1 cellular context compared by ENCODE assay signal in genomic region chr20:62370807-62371587, GRCh38.
TF ChIP-seq lines count a peak whose summit lies in the region.

No MANE protein-coding gene starts in this region.

TF ChIP-seq in HepG2, 621 proteins besides CTCF, POLR2A, EP300 and RAD21 (continued from another document and continues in another):
- no peak for TF ChIP-seq ZBTB40 (IDR thresholded peaks at IDR 0.05)
- TF ChIP-seq ZBTB40 (CRISPR knock-in tag; IDR thresholded peaks at IDR 0.05) = peak; percentile 85; the same call in 1 of the 2 replicates
- no peak for TF ChIP-seq ZNF589 (CRISPR knock-in tag; conservative IDR thresholded peaks at IDR 0.05)
- TF ChIP-seq CENPX (CRISPR knock-in tag; IDR thresholded peaks at IDR 0.05) = no peak
- TF ChIP-seq HHEX (CRISPR knock-in tag; IDR thresholded peaks at IDR 0.05) = no peak
- peak in 1 of 2 experiments; percentile 57; a peak in 2 of 4 replicates for TF ChIP-seq HMGXB4 (CRISPR knock-in tag; IDR thresholded peaks at IDR 0.05; ENCODE audit: borderline replicate concordance in 1 of 2, low read depth in 1 of 2)
- peak; percentile 30 for TF ChIP-seq ZNF691 (CRISPR knock-in tag; IDR thresholded peaks at IDR 0.05; ENCODE audit: borderline replicate concordance, low read depth)
- TF ChIP-seq HNF4G (IDR thresholded peaks at IDR 0.05; ENCODE audit: borderline replicate concordance, low read depth, low read length) = peak; percentile 94
- peak; percentile 94 for TF ChIP-seq HNF4G (CRISPR knock-in tag; IDR thresholded peaks at IDR 0.05; ENCODE audit: borderline replicate concordance, low read depth)
- no peak for TF ChIP-seq SUZ12 (IDR thresholded peaks at IDR 0.05; ENCODE audit: low read depth, low read length)
- no peak for TF ChIP-seq ZNF629 (CRISPR knock-in tag; conservative IDR thresholded peaks at IDR 0.05)
- TF ChIP-seq CBFB (CRISPR knock-in tag; IDR thresholded peaks at IDR 0.05) = peak; percentile 52; the same call in 1 of the 2 replicates
- no peak for TF ChIP-seq ADNP (CRISPR knock-in tag; IDR thresholded peaks at IDR 0.05)
- peak; percentile 69 for TF ChIP-seq YY1 (IDR thresholded peaks at IDR 0.05; ENCODE audit: insufficient read depth, insufficient replicate concordance, low read depth, low read length)
- no peak for TF ChIP-seq REL (CRISPR knock-in tag; conservative IDR thresholded peaks at IDR 0.05)
- peak; percentile 9; the same call in 1 of the 2 replicates for TF ChIP-seq BRD4 (CRISPR knock-in tag; IDR thresholded peaks at IDR 0.05)
- TF ChIP-seq MXD3 (CRISPR knock-in tag; IDR thresholded peaks at IDR 0.05) = no peak
- no peak for TF ChIP-seq CREBL2 (CRISPR knock-in tag; IDR thresholded peaks at IDR 0.05; ENCODE audit: borderline replicate concordance)
- no peak for TF ChIP-seq SRSF1 (optimal IDR thresholded peaks at IDR 0.05; ENCODE audit: low read depth, low read length)
- TF ChIP-seq ZNF3 (CRISPR knock-in tag; IDR thresholded peaks at IDR 0.05) = no peak
- peak; percentile 66 for TF ChIP-seq ZNF788 (CRISPR knock-in tag; IDR thresholded peaks at IDR 0.05; ENCODE audit: borderline replicate concordance)
- TF ChIP-seq KDM1A (CRISPR knock-in tag; IDR thresholded peaks at IDR 0.05) = 0 out of 2 replicates have a peak, but pooled peaks have one; percentile 53
- TF ChIP-seq ZNF83 (CRISPR knock-in tag; IDR thresholded peaks at IDR 0.05; ENCODE audit: borderline replicate concordance) = 0 out of 2 replicates have a peak, but pooled peaks have one; percentile 68
- no peak for TF ChIP-seq FOSL1 (CRISPR knock-in tag; IDR thresholded peaks at IDR 0.05; ENCODE audit: borderline replicate concordance)
- no peak for TF ChIP-seq SKIL (CRISPR knock-in tag; IDR thresholded peaks at IDR 0.05; ENCODE audit: borderline replicate concordance)
- TF ChIP-seq ZNF362 (CRISPR knock-in tag; IDR thresholded peaks at IDR 0.05; ENCODE audit: borderline replicate concordance) = no peak
- no peak for TF ChIP-seq RARG (CRISPR knock-in tag; IDR thresholded peaks at IDR 0.05; ENCODE audit: low read depth)
- TF ChIP-seq ZNF792 (CRISPR knock-in tag; IDR thresholded peaks at IDR 0.05) = peak; percentile 61; the same call in 1 of the 2 replicates
- peak; percentile 57; the same call in 1 of the 2 replicates for TF ChIP-seq TFE3 (CRISPR knock-in tag; IDR thresholded peaks at IDR 0.05)
- TF ChIP-seq ZHX2 (IDR thresholded peaks at IDR 0.05; ENCODE audit: low read depth) = 0 out of 2 replicates have a peak, but pooled peaks have one; percentile 27
- no peak for TF ChIP-seq ZHX2 (CRISPR knock-in tag; IDR thresholded peaks at IDR 0.05; ENCODE audit: borderline replicate concordance)
- no peak for TF ChIP-seq CBX2 (IDR thresholded peaks at IDR 0.05; ENCODE audit: low read depth, low read length)
- no peak for TF ChIP-seq CBX2 (CRISPR knock-in tag; IDR thresholded peaks at IDR 0.05; ENCODE audit: low read depth)
- TF ChIP-seq ARID2 (CRISPR knock-in tag; IDR thresholded peaks at IDR 0.05; ENCODE audit: borderline replicate concordance) = peak; percentile 59; the same call in 1 of the 2 replicates
